Comparison of ENCODE assay signal across 1 cellular context in the genomic region with DNA sequence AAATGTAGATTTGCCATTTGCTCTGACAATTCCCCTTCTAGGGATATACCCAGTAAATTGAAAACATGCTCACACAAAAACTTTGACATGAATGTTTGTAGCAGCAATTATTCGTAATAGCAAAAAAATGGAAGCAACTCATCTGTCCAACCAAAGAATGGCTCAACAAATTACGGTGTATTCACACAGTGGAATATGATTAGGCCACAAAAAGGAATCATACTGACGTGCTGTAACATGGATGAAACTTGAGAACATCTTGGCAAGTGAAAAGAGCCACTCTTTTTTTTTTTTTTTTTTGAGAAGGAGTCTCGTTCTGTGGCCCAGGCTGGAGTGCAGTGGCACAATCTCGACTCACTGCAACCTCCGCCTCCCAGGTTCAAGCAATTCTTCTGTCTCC.
TF ChIP-seq lines count a peak whose summit lies in the region.

No MANE protein-coding gene starts in this region.

TF ChIP-seq in HEK293, 187 proteins besides CTCF, POLR2A, EP300 and RAD21 (continued from another document):
- TF ChIP-seq PRDM4 (tag by site-specific recombination; IDR thresholded peaks at IDR 0.05) (no peak), ZNF146 (tag by site-specific recombination; IDR thresholded peaks at IDR 0.05) (peak; percentile 65), ZNF140 (tag by site-specific recombination; IDR thresholded peaks at IDR 0.05) (no peak)
TF ChIP-seq in HEK293: peak in this region for 1.
